1 cellular context compared by ENCODE assay signal in the genomic region with DNA sequence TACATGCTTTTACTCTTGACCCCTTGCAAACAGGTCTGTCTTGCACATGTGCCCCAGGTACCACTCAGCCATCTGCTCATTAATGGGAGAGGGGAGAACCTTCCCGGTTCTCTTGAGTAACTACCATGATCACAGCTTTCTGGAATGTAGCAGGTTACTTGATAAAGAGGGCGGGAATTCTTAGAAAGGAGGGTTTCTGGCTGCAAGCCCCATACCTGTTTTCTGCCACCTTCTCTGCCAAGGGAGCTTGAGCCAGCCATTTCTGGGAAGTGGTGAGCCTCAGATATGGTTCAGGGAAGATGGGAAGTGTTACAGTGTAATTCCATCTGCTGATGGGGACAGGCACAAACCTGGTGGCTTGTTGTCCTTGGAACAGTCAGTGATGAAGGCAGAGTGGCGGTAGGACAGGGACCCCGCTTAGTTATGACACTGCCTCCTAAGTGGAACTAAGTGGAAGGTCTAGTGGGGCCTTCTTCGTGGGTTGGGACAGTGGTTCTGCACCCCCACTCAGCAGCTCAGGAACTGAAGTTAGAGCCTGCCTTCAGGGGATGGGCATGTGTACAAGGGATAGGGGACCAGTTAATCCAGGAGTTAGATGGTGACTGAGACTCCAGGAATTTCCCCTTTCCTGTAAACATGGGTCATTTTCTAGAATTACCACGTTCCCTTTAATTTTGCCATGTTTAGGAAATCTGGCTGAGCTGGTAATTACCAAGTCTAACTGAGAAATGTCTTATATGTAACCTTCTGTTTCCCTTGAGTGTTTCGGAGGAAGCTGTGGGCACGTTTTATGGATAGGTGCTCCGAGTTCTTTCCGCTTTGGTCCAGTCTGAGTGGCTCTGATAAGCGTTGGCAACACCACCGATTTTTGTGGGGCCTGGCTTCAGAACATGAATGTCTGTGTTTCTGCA.
A peak's percentile ranks its signal among the peaks of the same experiment; 100 is the strongest.
TF ChIP-seq lines count a peak whose summit lies in the region.

No MANE protein-coding gene starts in this region.

TF ChIP-seq in K562, 482 proteins besides CTCF, POLR2A, EP300 and RAD21 (continues in another document):
- TF ChIP-seq BCOR (IDR thresholded peaks at IDR 0.05) (no peak), ATF3 (IDR thresholded peaks at IDR 0.05) (no peak), ATF3 (CRISPR knock-in tag; conservative IDR thresholded peaks at IDR 0.05) (peak; percentile 73; the same call in 1 of the 2 replicates), MYNN (IDR thresholded peaks at IDR 0.05) (no peak), MYNN (CRISPR knock-in tag; IDR thresholded peaks at IDR 0.05) (no peak), ZBTB11 (CRISPR knock-in tag; IDR thresholded peaks at IDR 0.05) (no peak), POLR2AphosphoS5 (IDR thresholded peaks at IDR 0.05; ENCODE audit: control insufficient read depth, insufficient read depth, low read depth, low read length) (no peak), PHF21A (IDR thresholded peaks at IDR 0.05; ENCODE audit: borderline replicate concordance, low read depth) (no peak), MITF (IDR thresholded peaks at IDR 0.05) (no peak), SREBF2 (CRISPR knock-in tag; IDR thresholded peaks at IDR 0.05) (no peak), MLX (CRISPR knock-in tag; conservative IDR thresholded peaks at IDR 0.05) (peak in 1 of 2 experiments; percentile 93; a peak in 1 of 4 replicates), MCM3 (IDR thresholded peaks at IDR 0.05) (no peak), HMBOX1 (IDR thresholded peaks at IDR 0.05) (no peak), GATAD2A (IDR thresholded peaks at IDR 0.05) (no peak), STAT6 (CRISPR knock-in tag; IDR thresholded peaks at IDR 0.05) (peak; percentile 96), RBM15 (IDR thresholded peaks at IDR 0.05; ENCODE audit: insufficient read depth, low read length) (no peak), SNRNP70 (optimal IDR thresholded peaks at IDR 0.05; ENCODE audit: low read depth, low read length) (no peak), JUND (IDR thresholded peaks at IDR 0.05; ENCODE audit: borderline replicate concordance, low read depth, low read length) (no peak), JUND (tag; IDR thresholded peaks at IDR 0.05; ENCODE audit: borderline replicate concordance, low read depth, low read length) (no peak), CBX2 (IDR thresholded peaks at IDR 0.05; ENCODE audit: insufficient read depth, low read length, poor library complexity, severe bottlenecking) (no peak), NFYB (IDR thresholded peaks at IDR 0.05; ENCODE audit: extremely low read depth, insufficient read length) (no peak)
- TF ChIP-seq, protein P1, sequence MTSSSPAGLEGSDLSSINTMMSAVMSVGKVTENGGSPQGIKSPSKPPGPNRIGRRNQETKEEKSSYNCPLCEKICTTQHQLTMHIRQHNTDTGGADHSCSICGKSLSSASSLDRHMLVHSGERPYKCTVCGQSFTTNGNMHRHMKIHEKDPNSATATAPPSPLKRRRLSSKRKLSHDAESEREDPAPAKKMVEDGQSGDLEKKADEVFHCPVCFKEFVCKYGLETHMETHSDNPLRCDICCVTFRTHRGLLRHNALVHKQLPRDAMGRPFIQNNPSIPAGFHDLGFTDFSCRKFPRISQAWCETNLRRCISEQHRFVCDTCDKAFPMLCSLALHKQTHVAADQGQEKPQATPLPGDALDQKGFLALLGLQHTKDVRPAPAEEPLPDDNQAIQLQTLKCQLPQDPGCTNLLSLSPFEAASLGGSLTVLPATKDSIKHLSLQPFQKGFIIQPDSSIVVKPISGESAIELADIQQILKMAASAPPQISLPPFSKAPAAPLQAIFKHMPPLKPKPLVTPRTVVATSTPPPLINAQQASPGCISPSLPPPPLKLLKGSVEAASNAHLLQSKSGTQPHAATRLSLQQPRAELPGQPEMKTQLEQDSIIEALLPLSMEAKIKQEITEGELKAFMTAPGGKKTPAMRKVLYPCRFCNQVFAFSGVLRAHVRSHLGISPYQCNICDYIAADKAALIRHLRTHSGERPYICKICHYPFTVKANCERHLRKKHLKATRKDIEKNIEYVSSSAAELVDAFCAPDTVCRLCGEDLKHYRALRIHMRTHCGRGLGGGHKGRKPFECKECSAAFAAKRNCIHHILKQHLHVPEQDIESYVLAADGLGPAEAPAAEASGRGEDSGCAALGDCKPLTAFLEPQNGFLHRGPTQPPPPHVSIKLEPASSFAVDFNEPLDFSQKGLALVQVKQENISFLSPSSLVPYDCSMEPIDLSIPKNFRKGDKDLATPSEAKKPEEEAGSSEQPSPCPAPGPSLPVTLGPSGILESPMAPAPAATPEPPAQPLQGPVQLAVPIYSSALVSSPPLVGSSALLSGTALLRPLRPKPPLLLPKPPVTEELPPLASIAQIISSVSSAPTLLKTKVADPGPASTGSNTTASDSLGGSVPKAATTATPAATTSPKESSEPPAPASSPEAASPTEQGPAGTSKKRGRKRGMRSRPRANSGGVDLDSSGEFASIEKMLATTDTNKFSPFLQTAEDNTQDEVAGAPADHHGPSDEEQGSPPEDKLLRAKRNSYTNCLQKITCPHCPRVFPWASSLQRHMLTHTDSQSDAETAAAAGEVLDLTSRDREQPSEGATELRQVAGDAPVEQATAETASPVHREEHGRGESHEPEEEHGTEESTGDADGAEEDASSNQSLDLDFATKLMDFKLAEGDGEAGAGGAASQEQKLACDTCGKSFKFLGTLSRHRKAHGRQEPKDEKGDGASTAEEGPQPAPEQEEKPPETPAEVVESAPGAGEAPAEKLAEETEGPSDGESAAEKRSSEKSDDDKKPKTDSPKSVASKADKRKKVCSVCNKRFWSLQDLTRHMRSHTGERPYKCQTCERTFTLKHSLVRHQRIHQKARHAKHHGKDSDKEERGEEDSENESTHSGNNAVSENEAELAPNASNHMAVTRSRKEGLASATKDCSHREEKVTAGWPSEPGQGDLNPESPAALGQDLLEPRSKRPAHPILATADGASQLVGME (CRISPR knock-in tag; IDR thresholded peaks at IDR 0.05): no peak
- TF ChIP-seq, protein P2, sequence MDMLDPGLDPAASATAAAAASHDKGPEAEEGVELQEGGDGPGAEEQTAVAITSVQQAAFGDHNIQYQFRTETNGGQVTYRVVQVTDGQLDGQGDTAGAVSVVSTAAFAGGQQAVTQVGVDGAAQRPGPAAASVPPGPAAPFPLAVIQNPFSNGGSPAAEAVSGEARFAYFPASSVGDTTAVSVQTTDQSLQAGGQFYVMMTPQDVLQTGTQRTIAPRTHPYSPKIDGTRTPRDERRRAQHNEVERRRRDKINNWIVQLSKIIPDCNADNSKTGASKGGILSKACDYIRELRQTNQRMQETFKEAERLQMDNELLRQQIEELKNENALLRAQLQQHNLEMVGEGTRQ (CRISPR knock-in tag; IDR thresholded peaks at IDR 0.05): no peak
- TF ChIP-seq, protein P3, sequence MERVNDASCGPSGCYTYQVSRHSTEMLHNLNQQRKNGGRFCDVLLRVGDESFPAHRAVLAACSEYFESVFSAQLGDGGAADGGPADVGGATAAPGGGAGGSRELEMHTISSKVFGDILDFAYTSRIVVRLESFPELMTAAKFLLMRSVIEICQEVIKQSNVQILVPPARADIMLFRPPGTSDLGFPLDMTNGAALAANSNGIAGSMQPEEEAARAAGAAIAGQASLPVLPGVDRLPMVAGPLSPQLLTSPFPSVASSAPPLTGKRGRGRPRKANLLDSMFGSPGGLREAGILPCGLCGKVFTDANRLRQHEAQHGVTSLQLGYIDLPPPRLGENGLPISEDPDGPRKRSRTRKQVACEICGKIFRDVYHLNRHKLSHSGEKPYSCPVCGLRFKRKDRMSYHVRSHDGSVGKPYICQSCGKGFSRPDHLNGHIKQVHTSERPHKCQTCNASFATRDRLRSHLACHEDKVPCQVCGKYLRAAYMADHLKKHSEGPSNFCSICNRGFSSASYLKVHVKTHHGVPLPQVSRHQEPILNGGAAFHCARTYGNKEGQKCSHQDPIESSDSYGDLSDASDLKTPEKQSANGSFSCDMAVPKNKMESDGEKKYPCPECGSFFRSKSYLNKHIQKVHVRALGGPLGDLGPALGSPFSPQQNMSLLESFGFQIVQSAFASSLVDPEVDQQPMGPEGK (CRISPR knock-in tag; IDR thresholded peaks at IDR 0.05; ENCODE audit: borderline replicate concordance): no peak
- TF ChIP-seq, protein P4, sequence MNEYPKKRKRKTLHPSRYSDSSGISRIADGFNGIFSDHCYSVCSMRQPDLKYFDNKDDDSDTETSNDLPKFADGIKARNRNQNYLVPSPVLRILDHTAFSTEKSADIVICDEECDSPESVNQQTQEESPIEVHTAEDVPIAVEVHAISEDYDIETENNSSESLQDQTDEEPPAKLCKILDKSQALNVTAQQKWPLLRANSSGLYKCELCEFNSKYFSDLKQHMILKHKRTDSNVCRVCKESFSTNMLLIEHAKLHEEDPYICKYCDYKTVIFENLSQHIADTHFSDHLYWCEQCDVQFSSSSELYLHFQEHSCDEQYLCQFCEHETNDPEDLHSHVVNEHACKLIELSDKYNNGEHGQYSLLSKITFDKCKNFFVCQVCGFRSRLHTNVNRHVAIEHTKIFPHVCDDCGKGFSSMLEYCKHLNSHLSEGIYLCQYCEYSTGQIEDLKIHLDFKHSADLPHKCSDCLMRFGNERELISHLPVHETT (CRISPR knock-in tag; conservative IDR thresholded peaks at IDR 0.05 in 1 of 2, IDR thresholded peaks at IDR 0.05 in 1 of 2): no peak
